12 cellular contexts compared by ENCODE assay signal in the genomic region with DNA sequence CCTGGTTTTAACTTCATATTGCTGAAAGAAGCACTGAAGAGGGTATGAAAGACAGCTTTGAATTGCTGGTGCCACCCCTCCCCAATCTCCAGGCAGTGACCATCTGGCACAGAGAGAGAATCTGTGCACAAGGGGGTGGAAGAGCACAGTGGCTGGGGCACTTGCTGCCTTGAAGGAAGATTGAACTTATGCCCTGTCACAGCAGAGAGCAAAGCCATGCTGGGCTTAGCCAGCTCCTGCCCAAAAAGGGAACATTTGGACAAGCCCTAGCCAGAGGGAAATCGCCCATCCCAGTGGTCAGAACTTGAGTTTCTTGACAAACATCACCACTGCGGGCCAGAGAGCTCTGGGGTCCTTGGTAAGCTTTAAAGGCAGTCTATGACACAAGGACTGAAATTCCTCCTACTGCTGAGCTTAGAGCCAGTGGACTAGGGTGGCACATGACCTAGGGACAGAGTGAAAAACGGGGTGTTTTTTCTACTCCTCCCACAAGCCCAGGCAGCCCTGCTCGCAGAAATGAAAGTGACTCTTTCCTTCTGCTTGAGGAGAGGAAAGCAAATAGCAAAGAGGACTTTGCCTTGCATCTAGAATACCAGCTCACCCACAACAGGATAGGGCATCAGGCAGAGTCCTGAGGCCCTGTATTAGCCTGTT.
"Had no signal": no experiment of that assay in that cellular context is flagged by ENCODE, and none has a peak within 500 bp of the region (broad histone marks: within the 10 kb centered on the region; RNA-seq: fewer than 3 reads in every experiment).

No MANE protein-coding gene starts in this region.

- H3K4me1 ChIP-seq: breast epithelium, esophagus squamous epithelium had no signal

- ATAC-seq: activated CD4-positive, alpha-beta T cell treated with anti-CD3 and anti-CD28 coated beads for 36 hours; activated CD8-positive, alpha-beta T cell treated with anti-CD3 and anti-CD28 coated beads for 36 hours; natural killer cell treated with Interleukin-12 subunit alpha and Interleukin-12 subunit beta and Interleukin-15 and Interleukin-18, amount 100 ng/mL, for 72 hours; stimulated activated memory B cell treated with anti-CD40 and anti-IgM and Interleukin-4, amounts not matched to agents 10 μg/mL and 1 μg/mL and 100 μg/mL, for 72 hours had no signal

- H3K27me3 ChIP-seq: breast epithelium, esophagus squamous epithelium had no signal

- DNase-seq: activated CD4-positive, alpha-beta T cell treated with anti-CD3 and anti-CD28 coated beads for 36 hours; activated CD8-positive, alpha-beta memory T cell treated with anti-CD3 and anti-CD28 coated beads, Interleukin-2, amount 50 U/mL, for 48 hours; activated CD8-positive, alpha-beta T cell treated with anti-CD3 and anti-CD28 coated beads for 36 hours; aorta; esophagus squamous epithelium; foreskin fibroblast; T-helper 9 cell; trophoblast cell had no signal

- H3K4me3 ChIP-seq: breast epithelium, esophagus squamous epithelium, smooth muscle cell had no signal

- H3K36me3 ChIP-seq: breast epithelium, esophagus squamous epithelium had no signal
